ENCODE assay signal across 29 cellular contexts in the genomic region with DNA sequence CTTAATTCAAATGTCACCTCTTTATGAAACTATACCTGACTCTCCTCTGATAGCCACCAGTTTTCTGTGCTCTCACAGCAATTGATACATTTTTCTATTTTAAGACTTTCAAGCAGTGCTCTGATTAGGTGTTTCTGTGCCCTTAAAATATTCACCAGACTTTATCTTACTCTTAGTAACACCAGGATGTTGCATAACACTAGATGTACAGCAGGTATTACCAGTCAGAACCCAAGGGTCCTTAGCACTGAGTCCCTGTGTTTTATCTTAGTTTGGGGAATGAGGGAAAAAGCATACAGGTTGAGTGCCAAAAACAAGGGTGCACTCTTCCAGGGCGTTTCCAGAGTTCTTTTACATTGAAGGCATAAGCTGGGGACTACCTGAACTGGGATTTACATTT. TPM values are rescaled to one million over a fixed set of nuclear protein-coding genes. Genes with fewer than 3 reads are reported as not detected.
DNase-seq lines count a peak whose midpoint lies in the region; ATAC-seq and TF ChIP-seq lines count a peak whose summit lies in the region.
"Had no signal": no experiment of that assay in that cellular context is flagged by ENCODE, and none has a peak within 500 bp of the region (broad histone marks: within the 10 kb centered on the region; RNA-seq: fewer than 3 reads in every experiment).

No MANE protein-coding gene starts in this region.

- no peak for TF ChIP-seq POLR2A in lower leg skin (IDR thresholded peaks at IDR 0.05)

- peaks cover 22% of the 10 kb centered on the region for H3F3A ChIP-seq in PC-9 (ENCODE audit: insufficient read depth, low read depth)

- CTCF ChIA-PET in PC-9 (lab: Charles Lee): interaction anchor here (0.5 kb wide), 1 partner anchor 30 kb away, joined by 3 read pairs; no protein-coding TSS in a partner anchor

- H3K9me3 ChIP-seq in PC-9 (ENCODE audit: insufficient read depth, low read depth): no peaks in the 10 kb centered on the region
- no peaks in the 10 kb centered on the region for H3K9me3 ChIP-seq in osteoblast (ENCODE audit: low read depth, low read length)
- H3K9me3 ChIP-seq: Peyer's patch had no signal

- H4K20me1 ChIP-seq in PC-9 (ENCODE audit: insufficient read depth) (no peaks in the 10 kb centered on the region), osteoblast (ENCODE audit: insufficient read depth, low read length) (no peaks in the 10 kb centered on the region)

- H3K4me3 ChIP-seq in PC-9 (no peak overlapping the region; the same call in 1 of the 2 replicates), osteoblast (ENCODE audit: insufficient read depth, low read length) (no peak overlapping the region), lower leg skin (ENCODE audit: low read depth, poor library complexity, severe bottlenecking) (no peak overlapping the region)
- H3K4me3 ChIP-seq: Peyer's patch had no signal

- intact Hi-C loops in PC-9 (cut with micrococcal nuclease; ENCODE audit: unreplicated experiment) (loop anchor here (2.0 kb wide), 1 partner anchor 25 kb away; no protein-coding TSS in a partner anchor), lower leg skin (cut with DNase I; ENCODE audit: low total_unique reads) (no loop called here)

- H3K9me3 Mint-ChIP-seq in HFFc6 (no peaks in the 10 kb centered on the region), chondrocyte (ENCODE audit: low read depth) (no peaks in the 10 kb centered on the region)
- H3K9me3 Mint-ChIP-seq: naive thymus-derived CD8-positive, alpha-beta T cell; T-helper 2 cell treated with Interferon-gamma antibody and Interleukin-4, amounts not matched to agents 5 μg/mL and 100 μg/mL, for 36 hours had no signal

- H3K36me3 Mint-ChIP-seq in HFFc6 (ENCODE audit: low read depth) (peaks cover 32% of the 10 kb centered on the region), chondrocyte (ENCODE audit: low read depth) (peaks cover 11% of the 10 kb centered on the region)

- ATAC-seq in GM21619 (IDR thresholded peaks at IDR 0.05; ENCODE audit: unreplicated experiment) (no peak), HG03108 (IDR thresholded peaks at IDR 0.05; ENCODE audit: unreplicated experiment) (no peak)
- ATAC-seq: HCT116; naive thymus-derived CD8-positive, alpha-beta T cell had no signal

- no TSS peak for BruUV-seq in PC-9 (replicated peaks; lab: Mats Ljungman, UMichigan)

- H3K27me3 ChIP-seq in PC-9 (ENCODE audit: insufficient read depth, low read depth): no peaks in the 10 kb centered on the region
- no peaks in the 10 kb centered on the region for H3K27me3 ChIP-seq in osteoblast (ENCODE audit: insufficient read depth, low read length)
- H3K27me3 ChIP-seq: Peyer's patch had no signal

- H3K36me3 ChIP-seq in PC-9 (ENCODE audit: low read depth): no peaks in the 10 kb centered on the region
- H3K36me3 ChIP-seq in osteoblast (ENCODE audit: insufficient read depth, low read length): peaks cover 13% of the 10 kb centered on the region

- DNase-seq in HFFc6: no peak
- peak in 1 of 2 experiments; percentile 67 for DNase-seq in PC-9
- no peak for DNase-seq in chondrocyte (ENCODE audit: low spot score)
- no peak for DNase-seq in osteoblast (ENCODE audit: insufficient read length, low spot score, missing footprints)
- DNase-seq in stimulated activated CD4-positive, alpha-beta T cell treated with anti-CD3 and anti-CD28 coated beads, Interleukin-1b, Interleukin-23, amount 100 ng/mL, for 48 hours: no peak
- DNase-seq in lower leg skin (ENCODE audit: low spot score in 2 of 2): no peak
- DNase-seq: activated CD4-positive, alpha-beta T cell treated with anti-CD3 and anti-CD28 coated beads for 4 hours; activated naive CD4-positive, alpha-beta T cell; activated T-cell treated with anti-CD3 and anti-CD28 coated beads, Interleukin-2, amount 50 U/mL, for 48 hours; DMS79; effector CD4-positive, alpha-beta T cell; GDM1; hypothalamus; midbrain; naive thymus-derived CD8-positive, alpha-beta T cell; NCI-H1436 treated with DMSO at 0.1 percent for 48 hours; NCI-H2107; NCI-H446; NCI-H748 treated with DMSO at 0.1 percent for 48 hours; occipital lobe; Peyer's patch; SIG-M5; stimulated activated CD4-positive, alpha-beta T cell treated with anti-CD3 and anti-CD28 coated beads, Interleukin-4, amount 100 ng/mL, for 24 hours; substantia nigra had no signal

- H3K27ac Mint-ChIP-seq in HFFc6 (peak overlapping the region; percentile 92), chondrocyte (ENCODE audit: unreplicated experiment) (peak overlapping the region; percentile 74)
- H3K27ac Mint-ChIP-seq: T-helper 2 cell treated with Interferon-gamma antibody and Interleukin-4, amounts not matched to agents 5 μg/mL and 100 μg/mL, for 36 hours had no signal

- peaks cover 64% of the 10 kb centered on the region for H3K4me1 ChIP-seq in PC-9 (replicated peaks; ENCODE audit: insufficient read depth)
- H3K4me1 ChIP-seq in osteoblast (ENCODE audit: insufficient read depth, low read length): peaks cover 61% of the 10 kb centered on the region
- H3K4me1 ChIP-seq: Peyer's patch had no signal

- H3K27me3 Mint-ChIP-seq in HFFc6 (ENCODE audit: insufficient read depth) (no peaks in the 10 kb centered on the region), chondrocyte (ENCODE audit: low read depth) (no peaks in the 10 kb centered on the region)
- H3K27me3 Mint-ChIP-seq: naive thymus-derived CD8-positive, alpha-beta T cell had no signal

- H3K9me2 ChIP-seq in PC-9 (ENCODE audit: insufficient read depth): no peaks in the 10 kb centered on the region

- no peak overlapping the region for H3K4me3 Mint-ChIP-seq in HFFc6
- no peak overlapping the region for H3K4me3 Mint-ChIP-seq in chondrocyte (ENCODE audit: unreplicated experiment)
- H3K4me3 Mint-ChIP-seq: naive thymus-derived CD8-positive, alpha-beta T cell; T-helper 2 cell treated with Interferon-gamma antibody and Interleukin-4, amounts not matched to agents 5 μg/mL and 100 μg/mL, for 36 hours had no signal

- H3K4me2 ChIP-seq in PC-9 (peak overlapping the region; percentile 66), osteoblast (ENCODE audit: insufficient read depth, low read length) (no peak overlapping the region)

- H3K27ac ChIP-seq in PC-9 (peak overlapping the region; percentile 73), osteoblast (ENCODE audit: low read depth, low read length) (peak overlapping the region; percentile 55)
- H3K27ac ChIP-seq: C4-2B, Peyer's patch had no signal

- H3K79me2 ChIP-seq in PC-9 (ENCODE audit: low read depth) (no peaks in the 10 kb centered on the region), osteoblast (ENCODE audit: insufficient read depth, low read length) (no peaks in the 10 kb centered on the region)

- peaks cover 99% of the 10 kb centered on the region for H3K4me1 Mint-ChIP-seq in HFFc6 (ENCODE audit: low read depth)
- H3K4me1 Mint-ChIP-seq in chondrocyte (ENCODE audit: low read depth): peaks cover 64% of the 10 kb centered on the region

- WGBS in lower leg skin, 2 donors: 51 to 55% methylated on average over 1 of the region's 1 CpG

- POLR2A ChIA-PET in PC-9 (lab: Charles Lee; ENCODE audit: unreplicated experiment): no interaction called here

- H2AFZ ChIP-seq in PC-9: no peak overlapping the region
- H2AFZ ChIP-seq in osteoblast (ENCODE audit: low read length): no peak overlapping the region

- TF ChIP-seq CTCF in HFFc6 (IDR thresholded peaks at IDR 0.05) (no peak), PC-9 (conservative IDR thresholded peaks at IDR 0.05) (no peak), chondrocyte (IDR thresholded peaks at IDR 0.05) (no peak), osteoblast (IDR thresholded peaks at IDR 0.05; ENCODE audit: extremely low read depth, low read depth, low read length) (no peak), lower leg skin (IDR thresholded peaks at IDR 0.05) (no peak)

RNA-seq across cellular contexts. Expression of gene COPB1, which starts 51.4 kb away (rescaled TPM):
- total RNA-seq in HFFc6 (2021; fragmentation: NEBNext Ultra II Directional; extraction: Animal tissue kit (Norgen Biotek cat#: 25700)): 100 to 1,000 TPM; 161 to 193 (median 187) TPM
- total RNA-seq in PC-9 (2021) (82.4 and 82.8 TPM in 2 replicates), chondrocyte (168 to 194 TPM (median 170 TPM) in 3 replicates), osteoblast (245 and 257 TPM in 2 replicates), lower leg skin (10 to 100 TPM; 59.8 to 74.8 (median 65.0) TPM)
